In genomic region chr15:41115088-41115651, GRCh38 we compare ENCODE assay signal across 8 cellular contexts. TPM values are rescaled to one million over a fixed set of nuclear protein-coding genes. Genes with fewer than 3 reads are reported as not detected.
A peak's percentile ranks its signal among the peaks of the same experiment; 100 is the strongest.
DNase-seq lines count a peak whose midpoint lies in the region; TF ChIP-seq lines count a peak whose summit lies in the region.

No MANE protein-coding gene starts in this region.

- peaks cover 63% of the 10 kb centered on the region for H3K79me2 ChIP-seq in OCI-LY3 (ENCODE audit: low read length)

- H3K36me3 ChIP-seq in OCI-LY3 (replicated peaks; ENCODE audit: low read depth, low read length) (peaks cover 12% of the 10 kb centered on the region), colonic mucosa (no peaks in the 10 kb centered on the region), vagina (no peaks in the 10 kb centered on the region)

- intact Hi-C loops in colonic mucosa (cut with DNase I) (no loop called here), vagina (cut with DNase I) (loop anchor here (10.0 kb wide), 1 partner anchor 210 kb away; no protein-coding TSS in a partner anchor), posterior cingulate gyrus (cut with DNase I) (loop anchor here (5.0 to 10.0 kb wide), 2 partner anchors 213 to 550 kb away; partner anchors contain the start of genes CCDC32 and RPUSD2)

- peak overlapping the region; percentile 86 for H3K27ac ChIP-seq in OCI-LY3 (ENCODE audit: low read length)
- H3K27ac ChIP-seq in colonic mucosa, result peak overlapping the region; percentile 98
- peak overlapping the region; percentile 99 for H3K27ac ChIP-seq in vagina

- H2AFZ ChIP-seq in OCI-LY3 (ENCODE audit: low read depth, low read length), result peak overlapping the region; percentile 87; the same call in 1 of the 2 replicates

- H3K4me3 ChIP-seq in OCI-LY3 (ENCODE audit: low read length) (peak overlapping the region; percentile 91), colonic mucosa (peak overlapping the region; percentile 85), vagina (peak overlapping the region; percentile 79 to 96)

- H3K4me2 ChIP-seq in OCI-LY3 (ENCODE audit: low read length), result peak overlapping the region; percentile 86

- H3K27me3 ChIP-seq in OCI-LY3 (ENCODE audit: low read depth, low read length), result no peaks in the 10 kb centered on the region
- no peaks in the 10 kb centered on the region for H3K27me3 ChIP-seq in colonic mucosa
- no peaks in the 10 kb centered on the region for H3K27me3 ChIP-seq in vagina

- no peaks in the 10 kb centered on the region for H3K9me3 Mint-ChIP-seq in mesothelial cell of epicardium

- no peaks in the 10 kb centered on the region for H3K9me3 ChIP-seq in OCI-LY3 (ENCODE audit: insufficient read depth, low read length)
- no peaks in the 10 kb centered on the region for H3K9me3 ChIP-seq in colonic mucosa
- no peaks in the 10 kb centered on the region for H3K9me3 ChIP-seq in vagina

- peak overlapping the region; percentile 87 for H3K4me3 Mint-ChIP-seq in mesothelial cell of epicardium

- TF ChIP-seq CTCF in OCI-LY3 (IDR thresholded peaks at IDR 0.05; ENCODE audit: low read depth, low read length) (no peak), colonic mucosa (IDR thresholded peaks at IDR 0.05) (no peak), mesothelial cell of epicardium (IDR thresholded peaks at IDR 0.05; ENCODE audit: unreplicated experiment) (no peak), vagina (IDR thresholded peaks at IDR 0.05) (no peak)

- H4K20me1 ChIP-seq in OCI-LY3 (ENCODE audit: insufficient read depth, low read length), result no peaks in the 10 kb centered on the region

- H3K36me3 Mint-ChIP-seq in mesothelial cell of epicardium, result peaks cover 8% of the 10 kb centered on the region

- H3K9ac ChIP-seq in OCI-LY3 (ENCODE audit: low read length) (peak overlapping the region; percentile 96), colonic mucosa (ENCODE audit: low read depth in 2 of 2, low read length in 2 of 2) (peak overlapping the region; percentile 90 to 93)

- DNase-seq in Daoy (ENCODE audit: low read depth) (peak; percentile 24), H4 (ENCODE audit: low spot score) (peak; percentile 39), colonic mucosa (no peak), mesothelial cell of epicardium (ENCODE audit: low spot score in 2 of 2, unreplicated experiment in 2 of 2) (no peak), vagina (ENCODE audit: extremely low spot score in 2 of 2) (no peak), posterior cingulate gyrus (no peak)
- DNase-seq in activated effector memory CD4-positive, alpha-beta T cell treated with anti-CD3 and anti-CD28 coated beads, Interleukin-2, amount 50 U/mL, for 16 hours, result no peak

- no peak for TF ChIP-seq POLR2A in vagina (IDR thresholded peaks at IDR 0.05)

- H3K27ac Mint-ChIP-seq in mesothelial cell of epicardium, result peak overlapping the region; percentile 97

- no peaks in the 10 kb centered on the region for H3K27me3 Mint-ChIP-seq in mesothelial cell of epicardium (ENCODE audit: low read depth)

- H3K4me1 Mint-ChIP-seq in mesothelial cell of epicardium, result peaks cover 6% of the 10 kb centered on the region

- H3K4me1 ChIP-seq in OCI-LY3 (ENCODE audit: low read length) (peaks cover 8% of the 10 kb centered on the region), colonic mucosa (no peaks in the 10 kb centered on the region), vagina (peaks cover 31% of the 10 kb centered on the region)

RNA-seq across cellular contexts. Expression of gene INO80, which starts 0.9 kb away (rescaled TPM):
- total RNA-seq in Daoy (2014; rRNA removed; shearing (Covaris generic)), result 19.4 and 20.7 TPM in 2 replicates
- total RNA-seq in H4 (2014; rRNA removed; shearing (Covaris generic)), result 11.4 and 17.3 TPM in 2 replicates
- 10 to 100 TPM; 17.6 to 27.4 TPM for total RNA-seq in colonic mucosa
- 22.4 to 24.6 TPM (median 23.7 TPM) in 3 replicates for total RNA-seq in mesothelial cell of epicardium
- 31.7 TPM for total RNA-seq in vagina

Comparison
In these comparisons a context has a peak if more than half of its experiments do, and no peak if none do; other contexts are left out.
1. DNase-seq: peak in Daoy (single experiment) and H4 (single experiment); none in colonic mucosa (single experiment), mesothelial cell of epicardium (0 of 2), vagina (0 of 2), posterior cingulate gyrus (0 of 10) and activated effector memory CD4-positive, alpha-beta T cell treated with anti-CD3 and anti-CD28 coated beads, Interleukin-2, amount 50 U/mL, for 16 hours (single experiment).
2. Peak in every context shown above with its lines, with median percentiles within 50 percentile points of each other: H3K27ac ChIP-seq and H3K4me3 ChIP-seq.